9 cellular contexts compared by ENCODE assay signal in the genomic region with DNA sequence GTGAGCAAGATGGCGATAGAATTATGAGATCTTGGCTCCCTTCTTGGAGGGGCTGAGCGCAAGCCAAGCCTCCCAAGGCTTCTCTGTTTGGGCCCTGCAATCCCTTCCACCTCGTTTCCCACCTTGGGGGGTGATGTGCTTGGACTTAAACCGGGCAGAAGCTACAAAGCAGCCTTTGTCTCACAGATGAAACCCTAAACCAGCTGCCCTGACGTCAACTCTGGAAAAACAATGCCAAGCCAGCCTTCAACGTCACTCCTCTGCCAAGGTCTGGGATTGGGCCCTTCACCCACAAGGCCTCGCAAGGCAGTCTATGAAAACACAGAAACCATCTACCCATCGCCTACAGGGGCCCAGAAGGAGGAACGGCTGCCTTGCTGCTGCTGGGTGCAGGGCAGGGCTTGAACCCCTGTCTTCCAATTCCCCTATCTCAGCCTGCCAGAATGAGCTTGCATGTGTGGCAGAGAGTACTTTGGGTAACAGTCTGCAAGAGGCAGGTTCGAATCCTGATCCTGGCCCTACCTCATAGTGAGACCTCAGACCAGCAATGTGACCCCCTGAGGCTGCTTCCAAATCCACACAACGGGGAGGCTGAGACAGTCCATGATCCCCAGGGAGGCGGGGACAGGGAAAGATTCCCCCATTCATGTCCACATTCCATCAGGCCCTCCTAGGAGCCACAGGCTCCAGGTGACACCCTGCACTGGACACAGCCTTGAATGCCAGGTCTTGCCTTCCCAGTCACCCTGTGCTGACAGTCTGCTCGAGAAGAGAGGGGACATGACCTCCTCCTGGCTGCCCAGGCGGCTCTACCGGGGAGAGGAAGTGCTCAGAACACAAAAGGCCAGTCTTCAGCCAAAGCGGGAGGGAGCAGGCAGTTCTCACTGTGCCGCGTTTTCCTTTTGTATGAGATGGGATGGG. TPM values are rescaled to one million over a fixed set of nuclear protein-coding genes. Genes with fewer than 3 reads are reported as not detected.
DNase-seq lines count a peak whose midpoint lies in the region; ATAC-seq and TF ChIP-seq lines count a peak whose summit lies in the region.
"Had no signal": no experiment of that assay in that cellular context is flagged by ENCODE, and none has a peak within 500 bp of the region (broad histone marks: within the 10 kb centered on the region; RNA-seq: fewer than 3 reads in every experiment).

No MANE protein-coding gene starts in this region.

- peak; percentile 66 for DNase-seq in Calu3
- DNase-seq in RWPE1 (ENCODE audit: low spot score), result no peak
- peak; percentile 90 for DNase-seq in fibroblast of peridontal ligament (ENCODE audit: extremely low read depth)
- peak in 55 of 56 donors; percentile 48 to 94 (median 83) for DNase-seq in nucleus accumbens (lab: John Stamatoyannopoulos, UW)
- DNase-seq in NCI-H2227 (lab: John Stamatoyannopoulos, UW; ENCODE audit: unreplicated experiment), result no peak
- DNase-seq in amniotic stem cell (lab: John Stamatoyannopoulos, UW), result no peak
- DNase-seq in Kasumi-1 (lab: John Stamatoyannopoulos, UW), result no peak
- DNase-seq: activated CD4-positive, alpha-beta T cell treated with anti-CD3 and anti-CD28 coated beads for 48 hours had no signal

- TSS peak; percentile 88 for BruUV-seq in Calu3 (replicated peaks; lab: Mats Ljungman, UMichigan)

- TF ChIP-seq CTCF in Calu3 (IDR thresholded peaks at IDR 0.05; ENCODE audit: unreplicated experiment) (no peak), RWPE1 (conservative IDR thresholded peaks at IDR 0.05; ENCODE audit: low read depth) (no peak)

- no peaks in the 10 kb centered on the region for H3K27me3 Mint-ChIP-seq in Calu3 (ENCODE audit: unreplicated experiment)

- peak overlapping the region; percentile 42 for H3K27ac Mint-ChIP-seq in Calu3 (ENCODE audit: unreplicated experiment)

- no peaks in the 10 kb centered on the region for H3K9me3 Mint-ChIP-seq in Calu3 (ENCODE audit: low read depth, unreplicated experiment)

- H3K36me3 Mint-ChIP-seq in Calu3 (ENCODE audit: insufficient read depth, unreplicated experiment), result no peaks in the 10 kb centered on the region

- CTCF ChIA-PET in Calu3 (lab: Charles Lee), result interaction anchor here (0.5 to 0.9 kb wide), 3 partner anchors 14 to 273 kb away, joined by 3 to 14 read pairs (median 5); no protein-coding TSS in a partner anchor
- CTCF ChIA-PET in RWPE1 (lab: Yijun Ruan, JAX), result no interaction called here

- ATAC-seq in HG02870 (IDR thresholded peaks at IDR 0.05; ENCODE audit: unreplicated experiment), result no peak

- H3K27ac ChIP-seq in RWPE1, result peak overlapping the region; percentile 95

- POLR2A ChIA-PET in RWPE1 (lab: Yijun Ruan, JAX; ENCODE audit: low non-redundant PET), result no interaction called here

- peaks cover 37% of the 10 kb centered on the region for H3K4me1 Mint-ChIP-seq in Calu3 (ENCODE audit: low read depth, unreplicated experiment)

- intact Hi-C loops in Calu3 (cut with micrococcal nuclease; ENCODE audit: unreplicated experiment), result no loop called here

- no peak overlapping the region for H3K4me3 Mint-ChIP-seq in Calu3 (ENCODE audit: low read depth, unreplicated experiment)

RNA-seq across cellular contexts. Expression of gene IFFO2, which starts 15.0 kb away (rescaled TPM):
- 6.6 and 13.0 TPM in 2 replicates for total RNA-seq in Calu3 (2022)

RNA-seq across cellular contexts. Expression of gene ALDH4A1, which starts 39.1 kb away (rescaled TPM):
- 10.1 and 10.7 TPM in 2 replicates for total RNA-seq in Calu3 (2022)

Comparison
In these comparisons a context has a peak if more than half of its experiments do, and no peak if none do; other contexts are left out.
1. DNase-seq: peak in Calu3 (single experiment), fibroblast of peridontal ligament (single experiment) and nucleus accumbens (55 of 56); none in RWPE1 (single experiment), NCI-H2227 (single experiment), amniotic stem cell (single experiment) and Kasumi-1 (0 of 2).